ENCODE assay signal across 8 cellular contexts in genomic region chr15:101613130-101614000, GRCh38. TPM values are rescaled to one million over a fixed set of nuclear protein-coding genes. Genes with fewer than 3 reads are reported as not detected.
DNase-seq lines count a peak whose midpoint lies in the region; ATAC-seq and TF ChIP-seq lines count a peak whose summit lies in the region.

No MANE protein-coding gene starts in this region.

- intact Hi-C loops in testis (cut with DNase I; ENCODE audit: low total_unique reads) (no loop called here), vagina (cut with DNase I) (no loop called here)

- H3K27me3 ChIP-seq in hepatocyte (no peaks in the 10 kb centered on the region), testis (no peaks in the 10 kb centered on the region), vagina (no peaks in the 10 kb centered on the region)

- H3K9me3 ChIP-seq in hepatocyte (ENCODE audit: low read depth) (no peaks in the 10 kb centered on the region), testis (no peaks in the 10 kb centered on the region), vagina (no peaks in the 10 kb centered on the region)

- no peaks in the 10 kb centered on the region for H4K20me1 ChIP-seq in hepatocyte (ENCODE audit: insufficient read depth, poor library complexity, severe bottlenecking)

- no peak overlapping the region for H3K4me2 ChIP-seq in hepatocyte

- peak; percentile 86 for DNase-seq in NCI-H1105 (lab: John Stamatoyannopoulos, UW)
- DNase-seq in anterior cingulate cortex (lab: John Stamatoyannopoulos, UW): peak in 30 of 58 donors; percentile 17 to 79 (median 39)
- peak; percentile 80 for DNase-seq in hepatocyte (ENCODE audit: low spot score)
- DNase-seq in testis: peak; percentile 79
- no peak for DNase-seq in vagina (ENCODE audit: extremely low spot score in 2 of 2)

- H3K9me2 ChIP-seq in hepatocyte (replicated peaks; ENCODE audit: insufficient read depth): no peaks in the 10 kb centered on the region

- H3K4me3 ChIP-seq in hepatocyte (no peak overlapping the region), testis (no peak overlapping the region), vagina (no peak overlapping the region)

- no peak for TF ChIP-seq CTCF in hepatocyte (IDR thresholded peaks at IDR 0.05; ENCODE audit: poor library complexity)
- TF ChIP-seq CTCF in testis (IDR thresholded peaks at IDR 0.05): no peak
- no peak for TF ChIP-seq CTCF in vagina (IDR thresholded peaks at IDR 0.05)

- no peaks in the 10 kb centered on the region for H3K79me2 ChIP-seq in hepatocyte

- 66% methylated on average over 20 of the region's 20 CpGs for WGBS in hepatocyte (ENCODE audit: low lambda C conversion rate, missing lambda C conversion rate)
- WGBS in testis, 2 donors: 46 to 63% methylated on average over 12 to 20 of the region's 20 CpGs

- H3K4me1 ChIP-seq in hepatocyte (ENCODE audit: insufficient read depth) (peaks cover 20% of the 10 kb centered on the region), testis (peaks cover 18% of the 10 kb centered on the region), vagina (peaks cover 21% of the 10 kb centered on the region)

- no peak for ATAC-seq in GM21723 (IDR thresholded peaks at IDR 0.05; ENCODE audit: unreplicated experiment)
- no peak for ATAC-seq in GM21515 (IDR thresholded peaks at IDR 0.05; ENCODE audit: unreplicated experiment)
- ATAC-seq in GM18517 (IDR thresholded peaks at IDR 0.05; ENCODE audit: unreplicated experiment): no peak

- H3K27ac ChIP-seq in hepatocyte (no peak overlapping the region), testis (no peak overlapping the region), vagina (no peak overlapping the region)

- no peak for TF ChIP-seq POLR2A in testis (IDR thresholded peaks at IDR 0.05)
- no peak for TF ChIP-seq POLR2A in vagina (IDR thresholded peaks at IDR 0.05)

- H3K36me3 ChIP-seq in hepatocyte (replicated peaks; ENCODE audit: insufficient read depth, low read depth) (no peaks in the 10 kb centered on the region), testis (ENCODE audit: low read depth, missing control alignments) (no peaks in the 10 kb centered on the region), vagina (no peaks in the 10 kb centered on the region)

- no peak overlapping the region for H2AFZ ChIP-seq in hepatocyte

RNA-seq across cellular contexts. Expression of gene TM2D3, which starts 38.8 kb away (rescaled TPM):
- 41.9 and 46.6 TPM in 2 replicates for total RNA-seq in hepatocyte
- polyA plus RNA-seq in hepatocyte: 49.6 and 55.7 TPM in 2 replicates
- 10 to 100 TPM; 60.2 to 69.9 TPM for total RNA-seq in testis
- polyA plus RNA-seq in testis (ENCODE audit: insufficient read depth, low read depth, low replicate concordance): 69.5 TPM
- total RNA-seq in vagina: 39.0 TPM

Comparison
In these comparisons a context has a peak if more than half of its experiments do, and no peak if none do; other contexts are left out.
1. DNase-seq: peak in NCI-H1105 (single experiment), anterior cingulate cortex (30 of 58), hepatocyte (single experiment) and testis (single experiment); none in vagina (0 of 2).